17 cellular contexts compared by ENCODE assay signal in the genomic region with DNA sequence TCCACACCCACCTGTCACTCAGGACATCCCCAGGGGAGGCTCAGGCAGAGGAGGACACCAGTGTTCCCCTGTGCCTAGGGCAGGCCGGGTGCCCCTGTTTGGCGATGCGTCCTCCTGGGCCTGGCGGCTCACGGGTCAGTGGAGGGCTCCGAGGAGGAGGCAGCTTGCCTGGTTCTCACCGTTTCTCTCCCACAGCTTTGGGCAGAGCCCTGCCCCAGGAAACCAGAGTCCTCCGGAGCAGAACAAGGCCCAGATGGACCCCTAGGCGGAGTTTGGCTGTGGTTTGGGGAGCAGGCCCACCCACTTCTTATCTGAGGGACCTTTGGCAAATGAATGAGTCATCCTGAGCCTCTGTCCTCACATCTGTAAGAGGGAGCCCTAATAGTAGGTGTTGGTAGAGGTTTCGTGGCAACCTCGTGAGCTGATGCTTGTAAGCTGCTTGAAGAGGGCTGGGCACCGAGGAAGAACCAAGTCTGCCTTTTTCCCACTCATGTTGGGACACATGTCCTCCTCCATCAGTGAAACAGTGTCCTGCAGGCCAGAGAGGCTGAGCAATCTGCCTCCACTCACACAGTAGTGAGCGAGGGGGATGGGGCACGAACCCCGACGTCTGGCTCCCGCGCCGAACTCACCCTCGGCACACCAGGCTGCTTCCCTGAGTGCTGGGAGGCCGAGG.
DNase-seq lines count a peak whose midpoint lies in the region; ATAC-seq and TF ChIP-seq lines count a peak whose summit lies in the region.
"Had no signal": no experiment of that assay in that cellular context is flagged by ENCODE, and none has a peak within 500 bp of the region (broad histone marks: within the 10 kb centered on the region; RNA-seq: fewer than 3 reads in every experiment).

No MANE protein-coding gene starts in this region.

- ATAC-seq in GM18520 (IDR thresholded peaks at IDR 0.05; ENCODE audit: unreplicated experiment) (no peak), T-helper 17 cell (no peak)
- ATAC-seq: left lobe of liver had no signal

- intact Hi-C loops in posterior cingulate gyrus (cut with DNase I): no loop called here

- H3K4me3 Mint-ChIP-seq in brain (no peak overlapping the region), T-helper 17 cell (no peak overlapping the region)
- H3K4me3 Mint-ChIP-seq: T-helper 1 cell treated with Interleukin-12 subunit alpha and Interleukin-12 subunit beta and Interleukin-4 antibody, amounts not matched to agents 30 μg/mL and 1 μg/mL, for 36 hours had no signal

- H3K9ac ChIP-seq in NT2/D1 (ENCODE audit: insufficient read length, low read depth) (peak overlapping the region; percentile 33), mucosa of stomach (ENCODE audit: low read length) (peak overlapping the region; percentile 44)

- no peak for TF ChIP-seq CTCF in brain (conservative IDR thresholded peaks at IDR 0.05)

- H3K27ac Mint-ChIP-seq in brain: peak overlapping the region in 3 of 5 experiments; percentile 60 to 88 (median 78)
- no peak overlapping the region for H3K27ac Mint-ChIP-seq in T-helper 17 cell
- H3K27ac Mint-ChIP-seq: T-helper 1 cell treated with Interleukin-12 subunit alpha and Interleukin-12 subunit beta and Interleukin-4 antibody, amounts not matched to agents 30 μg/mL and 1 μg/mL, for 36 hours had no signal

- peaks cover 3% of the 10 kb centered on the region for H3K36me3 Mint-ChIP-seq in brain
- H3K36me3 Mint-ChIP-seq in T-helper 17 cell (ENCODE audit: low read depth): peaks cover 4% of the 10 kb centered on the region

- H3K4me1 ChIP-seq in NT2/D1 (ENCODE audit: insufficient read depth, insufficient read length) (peaks cover 25% of the 10 kb centered on the region), mucosa of stomach (ENCODE audit: control insufficient read depth, insufficient read depth, low read length) (peaks cover 65% of the 10 kb centered on the region)

- DNase-seq in ELR (ENCODE audit: low read depth): peak; percentile 14
- DNase-seq in NT2/D1 (ENCODE audit: low read depth, low spot score): no peak
- DNase-seq in SIG-M5 treated with dmso at 0.1 percent for 504 hours (lab: John Stamatoyannopoulos, UW; ENCODE audit: unreplicated experiment): no peak
- DNase-seq in posterior cingulate gyrus: no peak
- no peak for DNase-seq in T-helper 17 cell
- DNase-seq: activated effector memory CD4-positive, alpha-beta T cell treated with Interleukin-2 at 50 U/mL for 16 hours; Calu3; gastrocnemius medialis; Karpas-422; NCI-H1105 treated with DMSO at 0.1 percent for 48 hours; ovary; testis had no signal

- H3K27me3 Mint-ChIP-seq in brain: peaks cover 8% of the 10 kb centered on the region
- H3K27me3 Mint-ChIP-seq in T-helper 17 cell: peaks cover 30% of the 10 kb centered on the region

- H3K36me3 ChIP-seq in NT2/D1 (ENCODE audit: insufficient read depth, insufficient read length, low read length) (no peaks in the 10 kb centered on the region), mucosa of stomach (ENCODE audit: control insufficient read depth, insufficient read depth, low read length) (no peaks in the 10 kb centered on the region)
- H3K36me3 ChIP-seq: gastrocnemius medialis, ovary had no signal

- peaks cover 0 to 8% (median 0%) of the 10 kb centered on the region in 5 experiments for H3K9me3 Mint-ChIP-seq in brain
- H3K9me3 Mint-ChIP-seq: T-helper 1 cell treated with Interleukin-12 subunit alpha and Interleukin-12 subunit beta and Interleukin-4 antibody, amounts not matched to agents 30 μg/mL and 1 μg/mL, for 36 hours had no signal

- H3K27me3 ChIP-seq in NT2/D1 (ENCODE audit: insufficient read depth, insufficient read length) (no peaks in the 10 kb centered on the region), mucosa of stomach (ENCODE audit: control insufficient read depth, insufficient read depth, low read length) (no peaks in the 10 kb centered on the region)
- H3K27me3 ChIP-seq: gastrocnemius medialis, ovary, testis had no signal

- H3K9me3 ChIP-seq in NT2/D1 (ENCODE audit: insufficient read depth, low read length) (no peaks in the 10 kb centered on the region), mucosa of stomach (ENCODE audit: control insufficient read depth, low read length) (no peaks in the 10 kb centered on the region), T-helper 17 cell (ENCODE audit: control insufficient read depth, low read length, poor library complexity, severe bottlenecking) (no peaks in the 10 kb centered on the region)
- H3K9me3 ChIP-seq: gastrocnemius medialis, ovary, testis had no signal

- H3K4me3 ChIP-seq in NT2/D1 (ENCODE audit: insufficient read length, low read depth) (no peak overlapping the region), mucosa of stomach (ENCODE audit: low read length) (no peak overlapping the region)
- H3K4me3 ChIP-seq: gastrocnemius medialis, ovary, testis had no signal

- H3K4me1 Mint-ChIP-seq in brain: peaks cover 60% of the 10 kb centered on the region
- H3K4me1 Mint-ChIP-seq in T-helper 17 cell: peaks cover 8% of the 10 kb centered on the region
